ENCODE assay signal across 2 cellular contexts in the genomic region with DNA sequence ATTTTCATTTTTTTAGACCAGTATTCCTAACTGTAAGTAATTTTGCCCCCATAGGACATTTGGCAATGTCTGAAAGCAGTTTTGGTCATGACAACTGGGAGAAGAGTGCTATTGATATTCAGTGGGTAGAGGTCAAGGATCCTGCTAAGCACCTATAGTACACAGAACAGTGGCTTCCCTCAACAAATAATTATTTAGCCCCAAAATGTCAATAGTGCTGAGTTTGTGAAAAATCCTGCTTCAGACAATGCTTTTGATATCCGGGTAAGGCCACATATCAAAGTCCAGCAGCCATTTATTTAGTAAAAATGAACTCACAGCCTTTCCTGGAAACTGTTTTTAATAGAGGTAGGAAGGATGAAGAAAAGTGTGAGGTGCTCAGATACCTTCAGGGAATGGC.
TF ChIP-seq lines count a peak whose summit lies in the region.

No MANE protein-coding gene starts in this region.

TF ChIP-seq in A549, 52 proteins besides CTCF, POLR2A, EP300 and RAD21:
- TF ChIP-seq RARB (CRISPR knock-in tag; IDR thresholded peaks at IDR 0.05) = no peak
- TF ChIP-seq MAFK (IDR thresholded peaks at IDR 0.05; ENCODE audit: partially characterized antibody) = peak; percentile 56
TF ChIP-seq in A549: peak in this region for 1.

TF ChIP-seq in HepG2, 621 proteins besides CTCF, POLR2A, EP300 and RAD21 (continues in another document):
- TF ChIP-seq SOX13 (IDR thresholded peaks at IDR 0.05) = 0 out of 2 replicates have a peak, but pooled peaks have one; percentile 31
- TF ChIP-seq SOX13 (CRISPR knock-in tag; conservative IDR thresholded peaks at IDR 0.05 in 1 of 2, IDR thresholded peaks at IDR 0.05 in 1 of 2) = peak in 1 of 2 experiments; percentile 86; a peak in 2 of 4 replicates
- peak; percentile 96 for TF ChIP-seq MAFF (IDR thresholded peaks at IDR 0.05; ENCODE audit: low read depth, low read length)
- TF ChIP-seq, protein P1, sequence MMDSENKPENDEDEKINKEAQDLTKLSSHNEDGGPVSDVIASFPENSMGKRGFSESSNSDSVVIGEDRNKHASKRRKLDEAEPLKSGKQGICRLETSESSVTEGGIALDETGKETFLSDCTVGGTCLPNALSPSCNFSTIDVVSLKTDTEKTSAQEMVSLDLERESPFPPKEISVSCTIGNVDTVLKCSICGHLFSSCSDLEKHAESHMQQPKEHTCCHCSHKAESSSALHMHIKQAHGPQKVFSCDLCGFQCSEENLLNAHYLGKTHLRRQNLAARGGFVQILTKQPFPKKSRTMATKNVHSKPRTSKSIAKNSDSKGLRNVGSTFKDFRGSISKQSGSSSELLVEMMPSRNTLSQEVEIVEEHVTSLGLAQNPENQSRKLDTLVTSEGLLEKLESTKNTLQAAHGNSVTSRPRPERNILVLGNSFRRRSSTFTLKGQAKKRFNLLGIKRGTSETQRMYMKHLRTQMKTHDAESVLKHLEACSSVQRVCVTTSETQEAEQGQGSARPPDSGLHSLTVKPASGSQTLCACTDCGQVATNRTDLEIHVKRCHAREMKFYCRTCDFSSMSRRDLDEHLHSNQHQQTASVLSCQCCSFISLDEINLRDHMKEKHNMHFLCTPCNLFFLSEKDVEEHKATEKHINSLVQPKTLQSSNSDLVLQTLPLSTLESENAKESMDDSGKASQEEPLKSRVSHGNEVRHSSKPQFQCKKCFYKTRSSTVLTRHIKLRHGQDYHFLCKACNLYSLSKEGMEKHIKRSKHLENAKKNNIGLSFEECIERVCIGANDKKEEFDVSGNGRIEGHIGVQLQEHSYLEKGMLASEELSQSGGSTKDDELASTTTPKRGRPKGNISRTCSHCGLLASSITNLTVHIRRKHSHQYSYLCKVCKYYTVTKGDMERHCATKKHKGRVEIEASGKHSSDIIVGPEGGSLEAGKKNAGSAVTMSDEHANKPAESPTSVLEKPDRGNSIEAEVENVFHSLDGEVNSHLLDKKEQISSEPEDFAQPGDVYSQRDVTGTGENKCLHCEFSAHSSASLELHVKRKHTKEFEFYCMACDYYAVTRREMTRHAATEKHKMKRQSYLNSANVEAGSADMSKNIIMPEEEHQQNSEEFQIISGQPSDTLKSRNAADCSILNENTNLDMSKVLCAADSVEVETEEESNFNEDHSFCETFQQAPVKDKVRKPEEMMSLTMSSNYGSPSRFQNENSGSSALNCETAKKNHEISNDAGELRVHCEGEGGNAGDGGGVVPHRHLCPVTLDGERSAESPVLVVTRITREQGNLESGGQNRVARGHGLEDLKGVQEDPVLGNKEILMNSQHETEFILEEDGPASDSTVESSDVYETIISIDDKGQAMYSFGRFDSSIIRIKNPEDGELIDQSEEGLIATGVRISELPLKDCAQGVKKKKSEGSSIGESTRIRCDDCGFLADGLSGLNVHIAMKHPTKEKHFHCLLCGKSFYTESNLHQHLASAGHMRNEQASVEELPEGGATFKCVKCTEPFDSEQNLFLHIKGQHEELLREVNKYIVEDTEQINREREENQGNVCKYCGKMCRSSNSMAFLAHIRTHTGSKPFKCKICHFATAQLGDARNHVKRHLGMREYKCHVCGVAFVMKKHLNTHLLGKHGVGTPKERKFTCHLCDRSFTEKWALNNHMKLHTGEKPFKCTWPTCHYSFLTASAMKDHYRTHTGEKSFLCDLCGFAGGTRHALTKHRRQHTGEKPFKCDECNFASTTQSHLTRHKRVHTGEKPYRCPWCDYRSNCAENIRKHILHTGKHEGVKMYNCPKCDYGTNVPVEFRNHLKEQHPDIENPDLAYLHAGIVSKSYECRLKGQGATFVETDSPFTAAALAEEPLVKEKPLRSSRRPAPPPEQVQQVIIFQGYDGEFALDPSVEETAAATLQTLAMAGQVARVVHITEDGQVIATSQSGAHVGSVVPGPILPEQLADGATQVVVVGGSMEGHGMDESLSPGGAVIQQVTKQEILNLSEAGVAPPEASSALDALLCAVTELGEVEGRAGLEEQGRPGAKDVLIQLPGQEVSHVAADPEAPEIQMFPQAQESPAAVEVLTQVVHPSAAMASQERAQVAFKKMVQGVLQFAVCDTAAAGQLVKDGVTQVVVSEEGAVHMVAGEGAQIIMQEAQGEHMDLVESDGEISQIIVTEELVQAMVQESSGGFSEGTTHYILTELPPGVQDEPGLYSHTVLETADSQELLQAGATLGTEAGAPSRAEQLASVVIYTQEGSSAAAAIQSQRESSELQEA (CRISPR knock-in tag; IDR thresholded peaks at IDR 0.05; ENCODE audit: not compliant biosample characterization) = no peak
- peak; percentile 58; the same call in 1 of the 2 replicates for TF ChIP-seq NCOR1 (IDR thresholded peaks at IDR 0.05; ENCODE audit: borderline replicate concordance, low read length)
- no peak; the same call in 1 of the 2 replicates for TF ChIP-seq ZNF652 (CRISPR knock-in tag; IDR thresholded peaks at IDR 0.05; ENCODE audit: borderline replicate concordance, low read depth)
- no peak for TF ChIP-seq MTF2 (CRISPR knock-in tag; IDR thresholded peaks at IDR 0.05; ENCODE audit: borderline replicate concordance)
- no peak for TF ChIP-seq FOXP1 (IDR thresholded peaks at IDR 0.05)
- peak; percentile 60; the same call in 1 of the 2 replicates for TF ChIP-seq FOXP1 (CRISPR knock-in tag; IDR thresholded peaks at IDR 0.05)
- no peak for TF ChIP-seq NFYB (CRISPR knock-in tag; IDR thresholded peaks at IDR 0.05)
- no peak for TF ChIP-seq ZNF589 (CRISPR knock-in tag; conservative IDR thresholded peaks at IDR 0.05)
- peak; percentile 28; the same call in 1 of the 2 replicates for TF ChIP-seq SAP130 (CRISPR knock-in tag; IDR thresholded peaks at IDR 0.05; ENCODE audit: low read depth)
- TF ChIP-seq, protein P2, sequence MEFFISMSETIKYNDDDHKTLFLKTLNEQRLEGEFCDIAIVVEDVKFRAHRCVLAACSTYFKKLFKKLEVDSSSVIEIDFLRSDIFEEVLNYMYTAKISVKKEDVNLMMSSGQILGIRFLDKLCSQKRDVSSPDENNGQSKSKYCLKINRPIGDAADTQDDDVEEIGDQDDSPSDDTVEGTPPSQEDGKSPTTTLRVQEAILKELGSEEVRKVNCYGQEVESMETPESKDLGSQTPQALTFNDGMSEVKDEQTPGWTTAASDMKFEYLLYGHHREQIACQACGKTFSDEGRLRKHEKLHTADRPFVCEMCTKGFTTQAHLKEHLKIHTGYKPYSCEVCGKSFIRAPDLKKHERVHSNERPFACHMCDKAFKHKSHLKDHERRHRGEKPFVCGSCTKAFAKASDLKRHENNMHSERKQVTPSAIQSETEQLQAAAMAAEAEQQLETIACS (CRISPR knock-in tag; IDR thresholded peaks at IDR 0.05) = no peak
- no peak for TF ChIP-seq ZSCAN21 (CRISPR knock-in tag; IDR thresholded peaks at IDR 0.05; ENCODE audit: borderline replicate concordance)
- TF ChIP-seq POGZ (CRISPR knock-in tag; IDR thresholded peaks at IDR 0.05) = peak; percentile 54
- TF ChIP-seq XRCC5 (optimal IDR thresholded peaks at IDR 0.05; ENCODE audit: low read length) = no peak
- TF ChIP-seq, protein P3, sequence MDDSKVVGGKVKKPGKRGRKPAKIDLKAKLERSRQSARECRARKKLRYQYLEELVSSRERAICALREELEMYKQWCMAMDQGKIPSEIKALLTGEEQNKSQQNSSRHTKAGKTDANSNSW (CRISPR knock-in tag; IDR thresholded peaks at IDR 0.05; ENCODE audit: borderline replicate concordance) = no peak
- no peak for TF ChIP-seq XBP1 (CRISPR knock-in tag; IDR thresholded peaks at IDR 0.05)
- TF ChIP-seq, protein P4, sequence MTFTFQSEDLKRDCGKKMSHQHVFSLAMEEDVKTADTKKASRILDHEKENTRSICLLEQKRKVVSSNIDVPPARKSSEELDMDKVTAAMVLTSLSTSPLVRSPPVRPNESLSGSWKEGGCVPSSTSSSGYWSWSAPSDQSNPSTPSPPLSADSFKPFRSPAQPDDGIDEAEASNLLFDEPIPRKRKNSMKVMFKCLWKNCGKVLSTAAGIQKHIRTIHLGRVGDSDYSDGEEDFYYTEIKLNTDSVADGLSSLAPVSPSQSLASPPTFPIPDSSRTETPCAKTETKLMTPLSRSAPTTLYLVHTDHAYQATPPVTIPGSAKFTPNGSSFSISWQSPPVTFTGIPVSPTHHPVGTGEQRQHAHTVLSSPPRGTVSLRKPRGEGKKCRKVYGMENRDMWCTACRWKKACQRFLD (CRISPR knock-in tag; IDR thresholded peaks at IDR 0.05; ENCODE audit: borderline replicate concordance) = no peak
- peak; percentile 65; the same call in 1 of the 2 replicates for TF ChIP-seq EHMT2 (IDR thresholded peaks at IDR 0.05; ENCODE audit: borderline replicate concordance, low read depth, low read length)
- no peak for TF ChIP-seq ZNF713 (CRISPR knock-in tag; IDR thresholded peaks at IDR 0.05)
- no peak for TF ChIP-seq RBFOX2 (IDR thresholded peaks at IDR 0.05; ENCODE audit: low read depth, low read length)
- TF ChIP-seq ATF1 (CRISPR knock-in tag; IDR thresholded peaks at IDR 0.05) = 0 out of 2 replicates have a peak, but pooled peaks have one; percentile 33
- TF ChIP-seq, protein P5, sequence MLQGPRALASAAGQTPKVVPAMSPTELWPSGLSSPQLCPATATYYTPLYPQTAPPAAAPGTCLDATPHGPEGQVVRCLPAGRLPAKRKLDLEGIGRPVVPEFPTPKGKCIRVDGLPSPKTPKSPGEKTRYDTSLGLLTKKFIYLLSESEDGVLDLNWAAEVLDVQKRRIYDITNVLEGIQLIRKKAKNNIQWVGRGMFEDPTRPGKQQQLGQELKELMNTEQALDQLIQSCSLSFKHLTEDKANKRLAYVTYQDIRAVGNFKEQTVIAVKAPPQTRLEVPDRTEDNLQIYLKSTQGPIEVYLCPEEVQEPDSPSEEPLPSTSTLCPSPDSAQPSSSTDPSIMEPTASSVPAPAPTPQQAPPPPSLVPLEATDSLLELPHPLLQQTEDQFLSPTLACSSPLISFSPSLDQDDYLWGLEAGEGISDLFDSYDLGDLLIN (CRISPR knock-in tag; IDR thresholded peaks at IDR 0.05; ENCODE audit: borderline replicate concordance) = no peak
- TF ChIP-seq, protein P6, sequence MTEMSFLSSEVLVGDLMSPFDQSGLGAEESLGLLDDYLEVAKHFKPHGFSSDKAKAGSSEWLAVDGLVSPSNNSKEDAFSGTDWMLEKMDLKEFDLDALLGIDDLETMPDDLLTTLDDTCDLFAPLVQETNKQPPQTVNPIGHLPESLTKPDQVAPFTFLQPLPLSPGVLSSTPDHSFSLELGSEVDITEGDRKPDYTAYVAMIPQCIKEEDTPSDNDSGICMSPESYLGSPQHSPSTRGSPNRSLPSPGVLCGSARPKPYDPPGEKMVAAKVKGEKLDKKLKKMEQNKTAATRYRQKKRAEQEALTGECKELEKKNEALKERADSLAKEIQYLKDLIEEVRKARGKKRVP (CRISPR knock-in tag; IDR thresholded peaks at IDR 0.05) = no peak
- TF ChIP-seq, protein P7, sequence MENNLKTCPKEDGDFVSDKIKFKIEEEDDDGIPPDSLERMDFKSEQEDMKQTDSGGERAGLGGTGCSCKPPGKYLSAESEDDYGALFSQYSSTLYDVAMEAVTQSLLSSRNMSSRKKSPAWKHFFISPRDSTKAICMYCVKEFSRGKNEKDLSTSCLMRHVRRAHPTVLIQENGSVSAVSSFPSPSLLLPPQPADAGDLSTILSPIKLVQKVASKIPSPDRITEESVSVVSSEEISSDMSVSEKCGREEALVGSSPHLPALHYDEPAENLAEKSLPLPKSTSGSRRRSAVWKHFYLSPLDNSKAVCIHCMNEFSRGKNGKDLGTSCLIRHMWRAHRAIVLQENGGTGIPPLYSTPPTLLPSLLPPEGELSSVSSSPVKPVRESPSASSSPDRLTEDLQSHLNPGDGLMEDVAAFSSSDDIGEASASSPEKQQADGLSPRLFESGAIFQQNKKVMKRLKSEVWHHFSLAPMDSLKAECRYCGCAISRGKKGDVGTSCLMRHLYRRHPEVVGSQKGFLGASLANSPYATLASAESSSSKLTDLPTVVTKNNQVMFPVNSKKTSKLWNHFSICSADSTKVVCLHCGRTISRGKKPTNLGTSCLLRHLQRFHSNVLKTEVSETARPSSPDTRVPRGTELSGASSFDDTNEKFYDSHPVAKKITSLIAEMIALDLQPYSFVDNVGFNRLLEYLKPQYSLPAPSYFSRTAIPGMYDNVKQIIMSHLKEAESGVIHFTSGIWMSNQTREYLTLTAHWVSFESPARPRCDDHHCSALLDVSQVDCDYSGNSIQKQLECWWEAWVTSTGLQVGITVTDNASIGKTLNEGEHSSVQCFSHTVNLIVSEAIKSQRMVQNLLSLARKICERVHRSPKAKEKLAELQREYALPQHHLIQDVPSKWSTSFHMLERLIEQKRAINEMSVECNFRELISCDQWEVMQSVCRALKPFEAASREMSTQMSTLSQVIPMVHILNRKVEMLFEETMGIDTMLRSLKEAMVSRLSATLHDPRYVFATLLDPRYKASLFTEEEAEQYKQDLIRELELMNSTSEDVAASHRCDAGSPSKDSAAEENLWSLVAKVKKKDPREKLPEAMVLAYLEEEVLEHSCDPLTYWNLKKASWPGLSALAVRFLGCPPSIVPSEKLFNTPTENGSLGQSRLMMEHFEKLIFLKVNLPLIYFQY (CRISPR knock-in tag; IDR thresholded peaks at IDR 0.05; ENCODE audit: borderline replicate concordance) = no peak
- TF ChIP-seq ASH2L (IDR thresholded peaks at IDR 0.05; ENCODE audit: insufficient read length, low read depth, low read length) = peak; percentile 23
- TF ChIP-seq NR2F6 (IDR thresholded peaks at IDR 0.05) = peak; percentile 81
- TF ChIP-seq NR2F6 (CRISPR knock-in tag; IDR thresholded peaks at IDR 0.05) = peak; percentile 79; the same call in 1 of the 2 replicates
- TF ChIP-seq ZNF274 (CRISPR knock-in tag; IDR thresholded peaks at IDR 0.05) = no peak
- TF ChIP-seq, protein P8, sequence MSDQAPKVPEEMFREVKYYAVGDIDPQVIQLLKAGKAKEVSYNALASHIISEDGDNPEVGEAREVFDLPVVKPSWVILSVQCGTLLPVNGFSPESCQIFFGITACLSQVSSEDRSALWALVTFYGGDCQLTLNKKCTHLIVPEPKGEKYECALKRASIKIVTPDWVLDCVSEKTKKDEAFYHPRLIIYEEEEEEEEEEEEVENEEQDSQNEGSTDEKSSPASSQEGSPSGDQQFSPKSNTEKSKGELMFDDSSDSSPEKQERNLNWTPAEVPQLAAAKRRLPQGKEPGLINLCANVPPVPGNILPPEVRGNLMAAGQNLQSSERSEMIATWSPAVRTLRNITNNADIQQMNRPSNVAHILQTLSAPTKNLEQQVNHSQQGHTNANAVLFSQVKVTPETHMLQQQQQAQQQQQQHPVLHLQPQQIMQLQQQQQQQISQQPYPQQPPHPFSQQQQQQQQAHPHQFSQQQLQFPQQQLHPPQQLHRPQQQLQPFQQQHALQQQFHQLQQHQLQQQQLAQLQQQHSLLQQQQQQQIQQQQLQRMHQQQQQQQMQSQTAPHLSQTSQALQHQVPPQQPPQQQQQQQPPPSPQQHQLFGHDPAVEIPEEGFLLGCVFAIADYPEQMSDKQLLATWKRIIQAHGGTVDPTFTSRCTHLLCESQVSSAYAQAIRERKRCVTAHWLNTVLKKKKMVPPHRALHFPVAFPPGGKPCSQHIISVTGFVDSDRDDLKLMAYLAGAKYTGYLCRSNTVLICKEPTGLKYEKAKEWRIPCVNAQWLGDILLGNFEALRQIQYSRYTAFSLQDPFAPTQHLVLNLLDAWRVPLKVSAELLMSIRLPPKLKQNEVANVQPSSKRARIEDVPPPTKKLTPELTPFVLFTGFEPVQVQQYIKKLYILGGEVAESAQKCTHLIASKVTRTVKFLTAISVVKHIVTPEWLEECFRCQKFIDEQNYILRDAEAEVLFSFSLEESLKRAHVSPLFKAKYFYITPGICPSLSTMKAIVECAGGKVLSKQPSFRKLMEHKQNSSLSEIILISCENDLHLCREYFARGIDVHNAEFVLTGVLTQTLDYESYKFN (CRISPR knock-in tag; conservative IDR thresholded peaks at IDR 0.05) = peak; percentile 88
- TF ChIP-seq ZNF484 (CRISPR knock-in tag; IDR thresholded peaks at IDR 0.05; ENCODE audit: borderline replicate concordance, low read depth) = no peak
- TF ChIP-seq ZNF383 (CRISPR knock-in tag; IDR thresholded peaks at IDR 0.05; ENCODE audit: borderline replicate concordance) = no peak
